Comparison of ENCODE assay signal across 10 cellular contexts in genomic region chr12:25322918-25323773, GRCh38.
A peak's percentile ranks its signal among the peaks of the same experiment; 100 is the strongest.
DNase-seq lines count a peak whose midpoint lies in the region; ATAC-seq and TF ChIP-seq lines count a peak whose summit lies in the region.
"Had no signal": no experiment of that assay in that cellular context is flagged by ENCODE, and none has a peak within 500 bp of the region (broad histone marks: within the 10 kb centered on the region; RNA-seq: fewer than 3 reads in every experiment).

No MANE protein-coding gene starts in this region.

- no peaks in the 10 kb centered on the region for H3K27me3 Mint-ChIP-seq in activated naive CD8-positive, alpha-beta T cell treated with anti-CD3 and anti-CD28 coated beads, Interleukin-2, amount 50 U/mL, for 24 hours
- no peaks in the 10 kb centered on the region for H3K27me3 Mint-ChIP-seq in mesothelial cell of epicardium (ENCODE audit: low read depth)
- H3K27me3 Mint-ChIP-seq in HFFc6 (ENCODE audit: insufficient read depth), result peaks cover 14% of the 10 kb centered on the region

- H3K9me3 ChIP-seq in KOPT-K1 (ENCODE audit: insufficient read depth, low read length, poor library complexity, severe bottlenecking), result no peaks in the 10 kb centered on the region

- H3K27ac ChIP-seq in KOPT-K1 (ENCODE audit: low read depth, low read length, poor library complexity, severe bottlenecking), result peak overlapping the region; percentile 58

- DNase-seq in DMS153 (lab: John Stamatoyannopoulos, UW) (peak; percentile 32), mesothelial cell of epicardium (ENCODE audit: low spot score in 2 of 2, unreplicated experiment in 2 of 2) (no peak), HFFc6 (no peak), DMS79 (lab: John Stamatoyannopoulos, UW) (no peak), NCI-H774 (lab: John Stamatoyannopoulos, UW) (no peak), 8988T (no peak)
- DNase-seq in activated naive CD8-positive, alpha-beta T cell treated with anti-CD3 and anti-CD28 coated beads, Interleukin-2, amount 50 U/mL, for 24 hours, result no peak
- DNase-seq: activated CD8-positive, alpha-beta memory T cell treated with anti-CD3 and anti-CD28 coated beads, Interleukin-2, amount 50 U/mL, for 4 hours; effector CD8-positive, alpha-beta T cell had no signal

- peak overlapping the region; percentile 80 for H3K27ac Mint-ChIP-seq in activated naive CD8-positive, alpha-beta T cell treated with anti-CD3 and anti-CD28 coated beads, Interleukin-2, amount 50 U/mL, for 24 hours
- H3K27ac Mint-ChIP-seq in mesothelial cell of epicardium (peak overlapping the region; percentile 90), HFFc6 (no peak overlapping the region)

- peak overlapping the region; percentile 69 for H3K4me3 Mint-ChIP-seq in activated naive CD8-positive, alpha-beta T cell treated with anti-CD3 and anti-CD28 coated beads, Interleukin-2, amount 50 U/mL, for 24 hours
- no peak overlapping the region for H3K4me3 Mint-ChIP-seq in mesothelial cell of epicardium
- H3K4me3 Mint-ChIP-seq in HFFc6, result no peak overlapping the region

- no peaks in the 10 kb centered on the region for H3K36me3 Mint-ChIP-seq in activated naive CD8-positive, alpha-beta T cell treated with anti-CD3 and anti-CD28 coated beads, Interleukin-2, amount 50 U/mL, for 24 hours (ENCODE audit: low read depth)
- no peaks in the 10 kb centered on the region for H3K36me3 Mint-ChIP-seq in mesothelial cell of epicardium
- no peaks in the 10 kb centered on the region for H3K36me3 Mint-ChIP-seq in HFFc6 (ENCODE audit: low read depth)

- H3K9me3 Mint-ChIP-seq in activated naive CD8-positive, alpha-beta T cell treated with anti-CD3 and anti-CD28 coated beads, Interleukin-2, amount 50 U/mL, for 24 hours, result no peaks in the 10 kb centered on the region
- H3K9me3 Mint-ChIP-seq in mesothelial cell of epicardium (no peaks in the 10 kb centered on the region), HFFc6 (no peaks in the 10 kb centered on the region)

- ATAC-seq in activated naive CD8-positive, alpha-beta T cell treated with anti-CD3 and anti-CD28 coated beads, Interleukin-2, amount 50 U/mL, for 24 hours, result no peak

- no peaks in the 10 kb centered on the region for H3K36me3 ChIP-seq in KOPT-K1 (ENCODE audit: insufficient read depth, low read length)

- TF ChIP-seq CTCF in mesothelial cell of epicardium (IDR thresholded peaks at IDR 0.05; ENCODE audit: unreplicated experiment) (no peak), HFFc6 (IDR thresholded peaks at IDR 0.05) (no peak)

- peaks cover 54% of the 10 kb centered on the region for H3K4me1 Mint-ChIP-seq in activated naive CD8-positive, alpha-beta T cell treated with anti-CD3 and anti-CD28 coated beads, Interleukin-2, amount 50 U/mL, for 24 hours
- H3K4me1 Mint-ChIP-seq in mesothelial cell of epicardium (peaks cover 54% of the 10 kb centered on the region), HFFc6 (ENCODE audit: low read depth) (peaks cover 9% of the 10 kb centered on the region)
